Comparison of ENCODE assay signal across 31 cellular contexts in the genomic region with DNA sequence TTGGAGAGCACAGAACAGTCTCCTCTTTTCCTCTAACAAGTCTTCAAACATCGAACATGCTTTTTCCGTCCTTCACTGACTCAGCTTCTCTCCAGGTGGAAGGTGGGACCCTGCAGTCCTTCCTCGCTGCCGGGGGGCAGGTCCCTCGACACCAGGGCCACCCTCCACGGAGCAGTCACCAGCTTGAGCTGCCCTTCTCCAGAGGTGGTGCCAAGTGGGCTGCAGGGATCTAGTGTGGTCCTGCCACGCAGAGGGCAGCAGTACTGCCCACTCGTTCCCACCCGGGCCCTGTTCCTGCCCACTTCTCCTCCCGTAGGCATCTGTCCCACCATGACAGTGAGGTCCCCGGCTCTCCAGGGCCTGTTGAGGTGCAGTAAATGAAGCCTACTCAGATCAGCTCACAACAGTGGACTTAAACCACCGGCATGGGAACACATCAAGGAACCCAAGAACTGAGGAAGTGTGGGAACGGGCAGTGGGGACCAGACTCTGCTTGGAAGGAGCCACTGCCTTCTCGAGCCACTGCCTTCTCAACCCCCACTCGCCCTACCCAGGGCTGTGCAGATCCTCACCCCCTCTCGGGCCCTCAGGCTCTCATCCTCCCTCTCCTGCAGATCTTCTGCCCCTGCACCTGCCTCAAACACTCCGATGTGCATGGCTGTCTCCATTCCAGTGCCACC.
"Had no signal": no experiment of that assay in that cellular context is flagged by ENCODE, and none has a peak within 500 bp of the region (broad histone marks: within the 10 kb centered on the region; RNA-seq: fewer than 3 reads in every experiment).

No MANE protein-coding gene starts in this region.

- H3K27me3 ChIP-seq: esophagus muscularis mucosa, gastroesophageal sphincter, heart left ventricle, hepatocyte, ovary, sigmoid colon, tibial nerve, upper lobe of left lung, uterus had no signal

- H3K4me1 ChIP-seq: left ventricle myocardium inferior, psoas muscle, tibial nerve, upper lobe of left lung, uterus had no signal

- FAIRE-seq: colon, endothelial cell of umbilical vein, islet of Langerhans had no signal

- DNase-seq: cerebellar nuclear complex; dermis blood vessel endothelial cell; effector memory CD4-positive, alpha-beta T cell; foreskin keratinocyte; heart left ventricle; left cardiac atrium; left ventricle myocardium inferior; mucosa of descending colon; naive B cell; nucleus accumbens; ovary; sigmoid colon; stimulated activated CD4-positive, alpha-beta T cell treated with anti-CD3 and anti-CD28 coated beads, Interleukin-4, amount 100 ng/mL, for 4 hours; stimulated activated naive B cell treated with anti-CD40 and anti-IgM and Interleukin-4, amounts not matched to agents 10 μg/mL and 1 μg/mL and 100 μg/mL, for 72 hours; upper lobe of left lung; uterus had no signal

- H3K36me3 Mint-ChIP-seq: memory B cell; mesothelial cell of epicardium; naive B cell; natural killer cell treated with Interleukin-12 subunit alpha and Interleukin-12 subunit beta and Interleukin-15 and Interleukin-18, amount 100 ng/mL, for 72 hours; stimulated activated naive B cell treated with anti-CD40 and anti-IgM and Interleukin-4, amounts not matched to agents 10 μg/mL and 1 μg/mL and 100 μg/mL, for 72 hours had no signal

- H3K4me3 ChIP-seq: esophagus muscularis mucosa, gastroesophageal sphincter, heart left ventricle, hepatocyte, left ventricle myocardium inferior, lung, mucosa of descending colon, ovary, psoas muscle, sigmoid colon, thoracic aorta, tibial nerve, upper lobe of left lung, uterus had no signal

- H3K27ac ChIP-seq: esophagus muscularis mucosa, foreskin keratinocyte, gastroesophageal sphincter, heart left ventricle, hepatocyte, left ventricle myocardium inferior, ovary, psoas muscle, sigmoid colon, thoracic aorta, tibial nerve, upper lobe of left lung, uterus had no signal

- H3K27ac Mint-ChIP-seq: memory B cell; mesothelial cell of epicardium; naive B cell; natural killer cell treated with Interleukin-12 subunit alpha and Interleukin-12 subunit beta and Interleukin-15 and Interleukin-18, amount 100 ng/mL, for 72 hours; stimulated activated naive B cell treated with anti-CD40 and anti-IgM and Interleukin-4, amounts not matched to agents 10 μg/mL and 1 μg/mL and 100 μg/mL, for 72 hours; stimulated activated naive CD8-positive, alpha-beta T cell treated with anti-CD3 and anti-CD28 coated beads, Interleukin-15, Interleukin-2, amounts not matched to agents 100 ng/mL and 50 ng/mL, for 24 hours had no signal

- H3K36me3 ChIP-seq: esophagus muscularis mucosa, gastroesophageal sphincter, heart left ventricle, left ventricle myocardium inferior, ovary, sigmoid colon, thoracic aorta, tibial nerve, upper lobe of left lung, uterus had no signal

- ATAC-seq: foreskin keratinocyte; gastroesophageal sphincter; heart left ventricle; left cardiac atrium; mucosa of descending colon; natural killer cell treated with Interleukin-12 subunit alpha and Interleukin-12 subunit beta and Interleukin-15 and Interleukin-18, amount 100 ng/mL, for 72 hours; psoas muscle; right cardiac atrium; stimulated activated naive B cell treated with anti-CD40 and anti-IgM and Interleukin-4, amounts not matched to agents 10 μg/mL and 1 μg/mL and 100 μg/mL, for 72 hours had no signal

- H3K27me3 Mint-ChIP-seq: natural killer cell treated with Interleukin-12 subunit alpha and Interleukin-12 subunit beta and Interleukin-15 and Interleukin-18, amount 100 ng/mL, for 72 hours; stimulated activated naive CD8-positive, alpha-beta T cell treated with anti-CD3 and anti-CD28 coated beads, Interleukin-15, Interleukin-2, amounts not matched to agents 100 ng/mL and 50 ng/mL, for 24 hours had no signal

- H3K4me3 Mint-ChIP-seq: memory B cell; mesothelial cell of epicardium; naive B cell; natural killer cell treated with Interleukin-12 subunit alpha and Interleukin-12 subunit beta and Interleukin-15 and Interleukin-18, amount 100 ng/mL, for 72 hours; stimulated activated naive B cell treated with anti-CD40 and anti-IgM and Interleukin-4, amounts not matched to agents 10 μg/mL and 1 μg/mL and 100 μg/mL, for 72 hours; stimulated activated naive CD8-positive, alpha-beta T cell treated with anti-CD3 and anti-CD28 coated beads, Interleukin-15, Interleukin-2, amounts not matched to agents 100 ng/mL and 50 ng/mL, for 24 hours had no signal

- H3K9me3 ChIP-seq: esophagus muscularis mucosa, gastroesophageal sphincter, mucosa of descending colon, ovary, psoas muscle, sigmoid colon, thoracic aorta, tibial nerve, uterus had no signal

- H3K9me3 Mint-ChIP-seq: memory B cell; mesothelial cell of epicardium; naive B cell; natural killer cell treated with Interleukin-12 subunit alpha and Interleukin-12 subunit beta and Interleukin-15 and Interleukin-18, amount 100 ng/mL, for 72 hours; stimulated activated naive CD8-positive, alpha-beta T cell treated with anti-CD3 and anti-CD28 coated beads, Interleukin-15, Interleukin-2, amounts not matched to agents 100 ng/mL and 50 ng/mL, for 24 hours had no signal

- H3K4me1 Mint-ChIP-seq: memory B cell, mesothelial cell of epicardium had no signal
